In genomic region chr6:13624871-13625288, GRCh38 we compare ENCODE assay signal across 8 cellular contexts. TPM values are rescaled to one million over a fixed set of nuclear protein-coding genes. Genes with fewer than 3 reads are reported as not detected.
A peak's percentile ranks its signal among the peaks of the same experiment; 100 is the strongest.
DNase-seq lines count a peak whose midpoint lies in the region; ATAC-seq and TF ChIP-seq lines count a peak whose summit lies in the region.

No MANE protein-coding gene starts in this region.

- WGBS in liver = 82% methylated on average over 4 of the region's 4 CpGs

- in situ Hi-C loops in Caki2 (cut with HindIII; ENCODE audit: low pct_unique_long_range_greater_than_20kb, low sequenced_read_pairs) = no loop called here

- no peaks in the 10 kb centered on the region for H3K4me1 ChIP-seq in NT2/D1 (ENCODE audit: insufficient read depth, insufficient read length)
- no peaks in the 10 kb centered on the region for H3K4me1 ChIP-seq in liver (ENCODE audit: control insufficient read depth in 4 of 4, insufficient read depth in 4 of 4, low read length in 3 of 4)

- ATAC-seq in GM19455 (IDR thresholded peaks at IDR 0.05; ENCODE audit: unreplicated experiment) = peak; percentile 64
- no peak for ATAC-seq in HG03139 (IDR thresholded peaks at IDR 0.05; ENCODE audit: unreplicated experiment)

- no peak overlapping the region for H3K4me3 ChIP-seq in NT2/D1 (ENCODE audit: insufficient read length, low read depth)
- no peak overlapping the region for H3K4me3 ChIP-seq in liver (ENCODE audit: low read depth in 1 of 3, low read length in 3 of 3)

- H3K27me3 ChIP-seq in NT2/D1 (ENCODE audit: insufficient read depth, insufficient read length) (no peaks in the 10 kb centered on the region), liver (ENCODE audit: control insufficient read depth in 4 of 4, insufficient read depth in 4 of 4, low read length in 3 of 4) (no peaks in the 10 kb centered on the region)

- peak; percentile 6 for DNase-seq in Caki2 (ENCODE audit: low read depth)
- peak; percentile 44 for DNase-seq in NT2/D1 (ENCODE audit: low read depth, low spot score)
- DNase-seq in astrocyte of the hippocampus (ENCODE audit: low read depth, low spot score) = peak; percentile 50
- no peak for DNase-seq in activated gamma-delta T cell treated with Interleukin-2 at 50 U/mL for 16 hours
- DNase-seq in superior temporal gyrus (ENCODE audit: extremely low spot score) = no peak

- H3K36me3 ChIP-seq in NT2/D1 (ENCODE audit: insufficient read depth, insufficient read length, low read length) (peaks cover 65% of the 10 kb centered on the region), liver (ENCODE audit: control insufficient read depth in 4 of 4, insufficient read depth in 3 of 4, low read depth in 1 of 4, low read length in 3 of 4) (peaks cover 1 to 67% (median 44%) of the 10 kb centered on the region in 4 donors)

- H3K9me3 ChIP-seq in NT2/D1 (ENCODE audit: insufficient read depth, low read length) (no peaks in the 10 kb centered on the region), liver (ENCODE audit: control insufficient read depth in 4 of 4, low read length in 3 of 4) (no peaks in the 10 kb centered on the region)

- H3K9ac ChIP-seq in NT2/D1 (ENCODE audit: insufficient read length, low read depth) (no peak overlapping the region), liver (ENCODE audit: low read depth in 1 of 2, low read length in 2 of 2) (no peak overlapping the region)

- TF ChIP-seq CTCF in liver (IDR thresholded peaks at IDR 0.05; ENCODE audit: low read depth, low read length, missing input control) = peak; percentile 36

- H3K27ac ChIP-seq in liver (ENCODE audit: low read depth in 1 of 2, low read length in 2 of 2) = no peak overlapping the region

- peak; percentile 48 to 80 for TF ChIP-seq RAD21 in liver (IDR thresholded peaks at IDR 0.05)

TF ChIP-seq in liver, 16 proteins besides CTCF, POLR2A, EP300 and RAD21:
- peak; percentile 27 for TF ChIP-seq YY1 (IDR thresholded peaks at IDR 0.05)
- no peak for TF ChIP-seq ZBTB33 (IDR thresholded peaks at IDR 0.05)

RNA-seq across cellular contexts. Expression of gene NOL7, which starts 9.7 kb away (rescaled TPM):
- total RNA-seq in Caki2 (2014; rRNA removed; shearing (Covaris generic); ENCODE audit: low replicate concordance) = 138 and 143 TPM in 2 replicates
- total RNA-seq in liver = 10 to 100 TPM; 25.6 to 43.0 TPM
- polyA plus RNA-seq in liver = 10 to 100 TPM; 27.1 to 34.9 TPM

RNA-seq across cellular contexts. Expression of gene SIRT5, which starts 50.5 kb away (rescaled TPM):
- total RNA-seq in Caki2 (2014; rRNA removed; shearing (Covaris generic); ENCODE audit: low replicate concordance) = 20.1 and 31.6 TPM in 2 replicates
- 10 to 100 TPM in 1 of 2 donors, 1 to 10 TPM in 1; 9.6 to 12.6 TPM for total RNA-seq in liver
- 1 to 10 TPM; 7.5 to 8.1 TPM for polyA plus RNA-seq in liver

Comparison
In these comparisons a context has a peak if more than half of its experiments do, and no peak if none do; other contexts are left out.
1. DNase-seq: peak in Caki2 (single experiment), NT2/D1 (single experiment) and astrocyte of the hippocampus (single experiment); none in activated gamma-delta T cell treated with Interleukin-2 at 50 U/mL for 16 hours (single experiment) and superior temporal gyrus (single experiment).